In the genomic region with DNA sequence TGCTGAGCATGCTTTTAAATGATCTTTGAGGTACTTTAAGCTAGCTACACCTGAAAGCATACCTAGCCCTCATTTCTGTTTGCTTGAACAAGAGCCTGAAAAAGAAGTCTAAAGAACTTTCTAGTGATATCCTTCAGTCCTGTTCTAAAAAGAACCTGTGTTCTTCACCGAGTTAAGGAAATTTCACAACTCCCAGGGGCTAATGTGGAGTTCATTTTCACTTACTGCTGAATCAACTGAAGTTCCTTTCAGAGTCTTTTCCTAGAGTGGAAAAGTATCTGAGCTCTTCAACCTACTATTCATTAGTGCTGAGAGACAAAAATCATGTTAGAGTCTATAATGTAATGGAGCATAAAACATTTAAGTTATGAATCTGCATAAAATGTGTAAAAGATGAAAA, we compare ENCODE assay signal across 1 cellular context.
TF ChIP-seq lines count a peak whose summit lies in the region.

No MANE protein-coding gene starts in this region.

TF ChIP-seq in SK-N-SH, 30 proteins besides CTCF, POLR2A, EP300 and RAD21 (continued from another document):
- TF ChIP-seq, protein P1, sequence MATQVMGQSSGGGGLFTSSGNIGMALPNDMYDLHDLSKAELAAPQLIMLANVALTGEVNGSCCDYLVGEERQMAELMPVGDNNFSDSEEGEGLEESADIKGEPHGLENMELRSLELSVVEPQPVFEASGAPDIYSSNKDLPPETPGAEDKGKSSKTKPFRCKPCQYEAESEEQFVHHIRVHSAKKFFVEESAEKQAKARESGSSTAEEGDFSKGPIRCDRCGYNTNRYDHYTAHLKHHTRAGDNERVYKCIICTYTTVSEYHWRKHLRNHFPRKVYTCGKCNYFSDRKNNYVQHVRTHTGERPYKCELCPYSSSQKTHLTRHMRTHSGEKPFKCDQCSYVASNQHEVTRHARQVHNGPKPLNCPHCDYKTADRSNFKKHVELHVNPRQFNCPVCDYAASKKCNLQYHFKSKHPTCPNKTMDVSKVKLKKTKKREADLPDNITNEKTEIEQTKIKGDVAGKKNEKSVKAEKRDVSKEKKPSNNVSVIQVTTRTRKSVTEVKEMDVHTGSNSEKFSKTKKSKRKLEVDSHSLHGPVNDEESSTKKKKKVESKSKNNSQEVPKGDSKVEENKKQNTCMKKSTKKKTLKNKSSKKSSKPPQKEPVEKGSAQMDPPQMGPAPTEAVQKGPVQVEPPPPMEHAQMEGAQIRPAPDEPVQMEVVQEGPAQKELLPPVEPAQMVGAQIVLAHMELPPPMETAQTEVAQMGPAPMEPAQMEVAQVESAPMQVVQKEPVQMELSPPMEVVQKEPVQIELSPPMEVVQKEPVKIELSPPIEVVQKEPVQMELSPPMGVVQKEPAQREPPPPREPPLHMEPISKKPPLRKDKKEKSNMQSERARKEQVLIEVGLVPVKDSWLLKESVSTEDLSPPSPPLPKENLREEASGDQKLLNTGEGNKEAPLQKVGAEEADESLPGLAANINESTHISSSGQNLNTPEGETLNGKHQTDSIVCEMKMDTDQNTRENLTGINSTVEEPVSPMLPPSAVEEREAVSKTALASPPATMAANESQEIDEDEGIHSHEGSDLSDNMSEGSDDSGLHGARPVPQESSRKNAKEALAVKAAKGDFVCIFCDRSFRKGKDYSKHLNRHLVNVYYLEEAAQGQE (IDR thresholded peaks at IDR 0.05; ENCODE audit: low read depth, low read length), result no peak
- TF ChIP-seq TAF1 (IDR thresholded peaks at IDR 0.05; ENCODE audit: borderline replicate concordance, low read depth, low read length), result no peak
- no peak for TF ChIP-seq SMC3 (IDR thresholded peaks at IDR 0.05; ENCODE audit: low read depth, low read length)
- no peak for TF ChIP-seq GABPA (IDR thresholded peaks at IDR 0.05; ENCODE audit: low read depth)
- TF ChIP-seq EZH2phosphoT487 (IDR thresholded peaks at IDR 0.05; ENCODE audit: borderline replicate concordance, low read depth), result no peak
- no peak for TF ChIP-seq MXI1 (IDR thresholded peaks at IDR 0.05; ENCODE audit: low read depth, low read length)
- no peak for TF ChIP-seq NRF1 (IDR thresholded peaks at IDR 0.05; ENCODE audit: low read depth, low read length)
- TF ChIP-seq, protein P2, sequence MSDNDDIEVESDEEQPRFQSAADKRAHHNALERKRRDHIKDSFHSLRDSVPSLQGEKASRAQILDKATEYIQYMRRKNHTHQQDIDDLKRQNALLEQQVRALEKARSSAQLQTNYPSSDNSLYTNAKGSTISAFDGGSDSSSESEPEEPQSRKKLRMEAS (IDR thresholded peaks at IDR 0.05; ENCODE audit: low read depth), result no peak
- TF ChIP-seq CHD2 (IDR thresholded peaks at IDR 0.05; ENCODE audit: low read length, partially characterized antibody), result no peak
